Comparison of ENCODE assay signal across 8 cellular contexts in genomic region chr11:67613960-67614715, GRCh38. TPM values are rescaled to one million over a fixed set of nuclear protein-coding genes. Genes with fewer than 3 reads are reported as not detected.
DNase-seq lines count a peak whose midpoint lies in the region; ATAC-seq and TF ChIP-seq lines count a peak whose summit lies in the region.

No MANE protein-coding gene starts in this region.

- H4K12ac ChIP-seq in trophoblast cell (ENCODE audit: low read depth, low read length) = peak overlapping the region; percentile 49

- H2BK12ac ChIP-seq in trophoblast cell (ENCODE audit: low read length) = peak overlapping the region; percentile 4

- H3K4me3 ChIP-seq in OCI-LY7 (ENCODE audit: low read depth, low read length, poor library complexity, severe bottlenecking) (peak overlapping the region; percentile 59), fibroblast of pulmonary artery (replicated peaks; ENCODE audit: low read depth, low read length) (no peak overlapping the region), trophoblast cell (ENCODE audit: low read depth, low read length) (no peak overlapping the region), tibial nerve (peak overlapping the region; percentile 19 to 49 (median 32))

- H4K91ac ChIP-seq in trophoblast cell (ENCODE audit: low read depth, low read length) = peak overlapping the region; percentile 53

- BruUV-seq in OCI-LY7 (replicated peaks; lab: Mats Ljungman, UMichigan) = no TSS peak

- WGBS in trophoblast cell (ENCODE audit: extremely low coverage, insufficient coverage, insufficient read length) = no CpG with 5 or more reads among the region's 23 CpGs
- 22 to 28% methylated on average over 18 to 23 of the region's 23 CpGs for WGBS in tibial nerve, 2 donors

- H4K20me1 ChIP-seq in OCI-LY7 (ENCODE audit: insufficient read depth, low read length) = no peaks in the 10 kb centered on the region

- peak overlapping the region; percentile 51 for H2AK5ac ChIP-seq in trophoblast cell (ENCODE audit: low read length)

- peaks cover 4% of the 10 kb centered on the region for H3K79me1 ChIP-seq in trophoblast cell (ENCODE audit: low read length)

- CTCF ChIA-PET in OCI-LY7 (lab: Charles Lee; ENCODE audit: unreplicated experiment) = interaction anchor here (0.5 to 1.3 kb wide), 4 partner anchors 16 to 867 kb away, joined by 3 to 7 read pairs (median 4); no protein-coding TSS in a partner anchor

- POLR2A ChIA-PET in OCI-LY7 (lab: Charles Lee) = interaction anchor here (0.7 to 1.2 kb wide), 3 partner anchors 14 to 53 kb away, joined by 3 to 4 read pairs (median 3); no protein-coding TSS in a partner anchor

- no peak overlapping the region for H3K9ac ChIP-seq in trophoblast cell (ENCODE audit: low read length)

- H3K36me3 ChIP-seq in OCI-LY7 (ENCODE audit: insufficient read depth, low read length) (peaks cover 44% of the 10 kb centered on the region), trophoblast cell (ENCODE audit: control insufficient read depth in 1 of 2, insufficient read depth in 2 of 2, low read length in 2 of 2) (peaks cover 38% of the 10 kb centered on the region in 2 experiments), tibial nerve (peaks cover 0 to 43% (median 9%) of the 10 kb centered on the region in 3 donors)

- H3K18ac ChIP-seq in trophoblast cell (ENCODE audit: low read length) = peak overlapping the region; percentile 4

- H3K27me3 ChIP-seq in trophoblast cell (ENCODE audit: insufficient read depth, low read length) (peaks cover 3% of the 10 kb centered on the region), tibial nerve (peaks cover 0 to 13% of the 10 kb centered on the region in 2 donors)

- H3K79me2 ChIP-seq in OCI-LY7 (ENCODE audit: insufficient read depth, low read depth, low read length) = no peaks in the 10 kb centered on the region
- no peaks in the 10 kb centered on the region for H3K79me2 ChIP-seq in trophoblast cell (ENCODE audit: control insufficient read depth, insufficient read depth, low read length, poor library complexity)

- no peak overlapping the region for H3K23ac ChIP-seq in trophoblast cell (ENCODE audit: low read length)

- TF ChIP-seq EP300 in tibial nerve (IDR thresholded peaks at IDR 0.05) = no peak

- H3K4me1 ChIP-seq in OCI-LY7 (ENCODE audit: insufficient read depth, low read length, poor library complexity, severe bottlenecking) (peaks cover 34% of the 10 kb centered on the region), trophoblast cell (ENCODE audit: control insufficient read depth in 1 of 2, insufficient read depth in 2 of 2, low read length in 2 of 2) (peaks cover 10 to 11% of the 10 kb centered on the region in 2 experiments), tibial nerve (peaks cover 0 to 20% (median 7%) of the 10 kb centered on the region in 4 donors)

- H3K14ac ChIP-seq in trophoblast cell (ENCODE audit: low read length) = peak overlapping the region; percentile 3

- TF ChIP-seq POLR2A in GM18526 (IDR thresholded peaks at IDR 0.05; ENCODE audit: extremely low read depth, insufficient read length) = peak; percentile 54
- TF ChIP-seq POLR2A in tibial nerve (IDR thresholded peaks at IDR 0.05) = no peak

- H4K8ac ChIP-seq in trophoblast cell (ENCODE audit: low read depth, low read length) = peak overlapping the region; percentile 71

- peak; percentile 57 for ATAC-seq in HG03064 (IDR thresholded peaks at IDR 0.05; ENCODE audit: low read depth, unreplicated experiment)

- peak overlapping the region; percentile 91 for H3K27ac ChIP-seq in OCI-LY7 (ENCODE audit: low read depth, low read length, poor library complexity, severe bottlenecking)
- no peak overlapping the region for H3K27ac ChIP-seq in trophoblast cell (ENCODE audit: low read depth, low read length)
- H3K27ac ChIP-seq in tibial nerve = peak overlapping the region in 3 of 4 donors; percentile 32 to 81 (median 62)

- peak overlapping the region; percentile 31; the same call in 1 of the 2 replicates for H2AFZ ChIP-seq in OCI-LY7 (ENCODE audit: low read length)
- peak overlapping the region; percentile 18 for H2AFZ ChIP-seq in trophoblast cell (ENCODE audit: insufficient read depth, low read length, poor library complexity)

- H2BK5ac ChIP-seq in trophoblast cell (ENCODE audit: low read depth, low read length, poor library complexity) = no peak overlapping the region

- H3K4me2 ChIP-seq in OCI-LY7 (ENCODE audit: low read length) (peak overlapping the region; percentile 78), trophoblast cell (ENCODE audit: low read length) (peak overlapping the region; percentile 59)

- peak; percentile 73 for DNase-seq in AG08396 (ENCODE audit: low spot score)
- peak; percentile 97 for DNase-seq in OCI-LY7 (ENCODE audit: low spot score)
- DNase-seq in activated T-cell treated with anti-CD3 and anti-CD28 coated beads, Interleukin-2, amount 50 U/mL, for 1 hour = peak; percentile 82
- peak; percentile 42 for DNase-seq in fibroblast of pulmonary artery (ENCODE audit: low read depth)
- DNase-seq in trophoblast cell = peak; percentile 85 to 90
- DNase-seq in tibial nerve (ENCODE audit: low spot score in 2 of 2) = no peak

- intact Hi-C loops in OCI-LY7 (cut with micrococcal nuclease; ENCODE audit: unreplicated experiment) = loop anchor here (1.0 kb wide), 1 partner anchor 42 kb away; no protein-coding TSS in a partner anchor

- peak; percentile 76 for TF ChIP-seq CTCF in OCI-LY7 (conservative IDR thresholded peaks at IDR 0.05; ENCODE audit: low read length)
- peak; percentile 64 for TF ChIP-seq CTCF in fibroblast of pulmonary artery (IDR thresholded peaks at IDR 0.05; ENCODE audit: low read length, missing control alignments)
- peak; percentile 55 to 67 (median 62) for TF ChIP-seq CTCF in tibial nerve (IDR thresholded peaks at IDR 0.05)

- H2BK120ac ChIP-seq in trophoblast cell (ENCODE audit: insufficient read depth, low read length, poor library complexity) = peak overlapping the region; percentile 20

- H3K9me3 ChIP-seq in OCI-LY7 (ENCODE audit: low read length) (no peaks in the 10 kb centered on the region), trophoblast cell (ENCODE audit: insufficient read depth, low read depth, low read length) (peaks cover 4% of the 10 kb centered on the region), tibial nerve (no peaks in the 10 kb centered on the region)

- H3K4ac ChIP-seq in trophoblast cell (ENCODE audit: low read depth, low read length) = no peak overlapping the region

- H3K9me2 ChIP-seq in OCI-LY7 (ENCODE audit: insufficient read depth, low read length) = no peaks in the 10 kb centered on the region

RNA-seq across cellular contexts. Expression of gene NDUFV1, which starts 7.4 kb away (rescaled TPM):
- 257 and 283 TPM in 2 replicates for total RNA-seq in OCI-LY7 (2014; rRNA removed; shearing (Covaris generic))
- 294 and 335 TPM in 2 replicates for total RNA-seq in OCI-LY7 (2022)
- 61.7 and 64.8 TPM in 2 replicates for polyA plus RNA-seq in trophoblast cell (2013)
- total RNA-seq in tibial nerve = 100 to 1,000 TPM; 282 to 357 (median 323) TPM

RNA-seq across cellular contexts. Expression of gene NUDT8, which starts 15.6 kb away (rescaled TPM):
- total RNA-seq in OCI-LY7 (2014; rRNA removed; shearing (Covaris generic)) = 14.4 and 20.4 TPM in 2 replicates
- total RNA-seq in OCI-LY7 (2022) (31.7 and 35.4 TPM in 2 replicates), tibial nerve (10 to 100 TPM; 11.0 to 21.3 (median 20.0) TPM)
- 7.4 and 7.6 TPM in 2 replicates for polyA plus RNA-seq in trophoblast cell (2013)

RNA-seq across cellular contexts. Expression of gene TBX10, which starts 25.4 kb away (rescaled TPM):
- total RNA-seq in OCI-LY7 (2014; rRNA removed; shearing (Covaris generic)) = 2.4 and 4.3 TPM in 2 replicates
- total RNA-seq in OCI-LY7 (2022) (5.3 and 5.7 TPM in 2 replicates), tibial nerve (not detected)
- not detected in 2 replicates for polyA plus RNA-seq in trophoblast cell (2013)

RNA-seq across cellular contexts. Expression of gene GSTP1, which starts 30.5 kb away (rescaled TPM):
- total RNA-seq in OCI-LY7 (2014; rRNA removed; shearing (Covaris generic)) = 1,251 and 1,604 TPM in 2 replicates
- 1,017 and 1,139 TPM in 2 replicates for total RNA-seq in OCI-LY7 (2022)
- polyA plus RNA-seq in trophoblast cell (2013) = 1,111 and 1,164 TPM in 2 replicates
- 1,000 to 10,000 TPM in 1 of 4 donors, 100 to 1,000 TPM in 3; 631 to 1,055 (median 774) TPM for total RNA-seq in tibial nerve

RNA-seq across cellular contexts. Expression of gene ACY3, which starts 36.4 kb away (rescaled TPM):
- total RNA-seq in OCI-LY7 (2014; rRNA removed; shearing (Covaris generic)) = 17.1 and 25.6 TPM in 2 replicates
- 45.1 and 54.4 TPM in 2 replicates for total RNA-seq in OCI-LY7 (2022)
- polyA plus RNA-seq in trophoblast cell (2013) = not detected in 2 replicates
- under 1 TPM in 1 of 4 donors, not detected in 3; 0.44 TPM for total RNA-seq in tibial nerve

Comparison
In these comparisons a context has a peak if more than half of its experiments do, and no peak if none do; other contexts are left out.
1. DNase-seq: peak in AG08396 (single experiment), OCI-LY7 (single experiment), activated T-cell treated with anti-CD3 and anti-CD28 coated beads, Interleukin-2, amount 50 U/mL, for 1 hour (single experiment), fibroblast of pulmonary artery (single experiment) and trophoblast cell (2 of 2); none in tibial nerve (0 of 2).
2. H3K4me3 ChIP-seq: peak in OCI-LY7 (single experiment) and tibial nerve (4 of 4); none in fibroblast of pulmonary artery (single experiment) and trophoblast cell (single experiment).
3. Peak in every context shown above with its lines, with median percentiles within 50 percentile points of each other: CTCF ChIP-seq.